In the genomic region with DNA sequence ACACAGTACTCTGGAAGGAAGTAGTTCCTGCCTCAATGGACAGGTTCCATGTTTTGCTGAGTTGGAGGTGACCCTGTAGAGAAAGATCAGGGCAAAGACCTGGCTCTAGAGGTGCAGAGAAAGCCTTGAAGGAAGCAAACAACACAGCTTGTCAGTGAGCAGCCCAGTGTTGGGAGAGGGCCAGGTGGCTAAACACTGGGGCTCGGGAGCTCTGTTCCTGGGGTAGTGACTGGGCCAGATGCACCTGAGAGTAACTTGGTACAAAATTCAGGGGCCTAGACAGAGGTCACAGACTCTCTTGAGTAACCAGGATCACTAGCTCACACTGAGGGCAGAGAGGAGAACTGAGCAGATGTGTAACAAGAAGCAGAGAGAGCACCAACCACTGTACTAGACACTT, we compare ENCODE assay signal across 22 cellular contexts.
"Had no signal": no experiment of that assay in that cellular context is flagged by ENCODE, and none has a peak within 500 bp of the region (broad histone marks: within the 10 kb centered on the region; RNA-seq: fewer than 3 reads in every experiment).

No MANE protein-coding gene starts in this region.

- H3K27me3 ChIP-seq: body of pancreas, esophagus squamous epithelium had no signal

- ATAC-seq: activated CD8-positive, alpha-beta T cell treated with anti-CD3 and anti-CD28 coated beads for 36 hours; activated T-cell treated with anti-CD3 and anti-CD28 coated beads, Interleukin-2, amount 50 U/mL, for 4 hours; activated T-helper 17 cell treated with anti-CD3 and anti-CD28 coated beads, Interleukin-2, amount 50 U/mL, for 72 hours; body of pancreas; WTC11 had no signal

- H3K4me3 ChIP-seq: body of pancreas, esophagus squamous epithelium had no signal

- H3K27ac ChIP-seq: body of pancreas, epithelial cell of prostate, esophagus squamous epithelium had no signal

- H3K36me3 ChIP-seq: esophagus squamous epithelium had no signal

- H3K4me1 ChIP-seq: body of pancreas, esophagus squamous epithelium had no signal

- DNase-seq: activated CD4-positive, alpha-beta T cell treated with anti-CD3 and anti-CD28 coated beads for 48 hours; activated CD4-positive, alpha-beta T cell treated with anti-CD3 and anti-CD28 coated beads, Interleukin-2, amount 50 U/mL, for 1 hour; activated CD4-positive, alpha-beta T cell treated with anti-CD3 and anti-CD28 coated beads, Interleukin-2, amount 50 U/mL, for 48 hours; activated CD8-positive, alpha-beta memory T cell treated with anti-CD3 and anti-CD28 coated beads for 24 hours; activated CD8-positive, alpha-beta T cell treated with anti-CD3 and anti-CD28 coated beads for 36 hours; activated effector memory CD4-positive, alpha-beta T cell treated with Interleukin-2 at 50 U/mL for 16 hours; activated gamma-delta T cell treated with Interleukin-2 at 50 U/mL for 16 hours; activated naive CD4-positive, alpha-beta T cell treated with anti-CD3 and anti-CD28 coated beads, Interleukin-2, amount 50 U/mL, for 16 hours; activated naive CD4-positive, alpha-beta T cell treated with Interleukin-2 at 50 U/mL for 16 hours; activated T-cell treated with anti-CD3 and anti-CD28 coated beads, Interleukin-2, amount 50 U/mL, for 4 hours; amniotic stem cell; anterior cingulate cortex; caudate nucleus; effector CD8-positive, alpha-beta T cell; esophagus squamous epithelium; foreskin melanocyte; head of caudate nucleus; T-helper 2 cell had no signal

- H3K9me3 ChIP-seq: body of pancreas, esophagus squamous epithelium had no signal
